In the genomic region with DNA sequence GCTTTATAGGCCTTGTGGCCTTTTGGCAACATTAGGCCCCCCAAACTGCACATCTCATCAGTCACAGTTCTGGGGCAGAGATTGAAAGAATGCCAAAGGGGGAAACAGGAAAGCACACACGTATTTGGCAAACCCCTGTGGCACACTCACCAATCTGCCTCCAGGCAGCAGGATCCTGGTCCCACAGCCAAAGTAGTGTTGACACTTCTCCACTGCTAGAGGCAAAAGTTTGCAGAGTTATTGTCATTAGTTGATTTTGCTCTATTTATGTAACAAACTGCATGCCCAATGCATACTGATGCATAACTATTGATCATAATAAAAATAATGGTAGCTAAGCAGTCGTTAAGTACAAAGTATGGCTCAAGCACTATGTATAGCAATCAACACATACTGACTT, we compare ENCODE assay signal across 23 cellular contexts.
"Had no signal": no experiment of that assay in that cellular context is flagged by ENCODE, and none has a peak within 500 bp of the region (broad histone marks: within the 10 kb centered on the region; RNA-seq: fewer than 3 reads in every experiment).

No MANE protein-coding gene starts in this region.

- H3K9me3 ChIP-seq: esophagus muscularis mucosa, gastrocnemius medialis, left lung had no signal

- H3K36me3 ChIP-seq: gastrocnemius medialis, heart right ventricle, left lung, lower lobe of right lung had no signal

- ATAC-seq: foreskin keratinocyte; gastrocnemius medialis; heart right ventricle; left cardiac atrium; left lung; left ventricle myocardium superior; lower lobe of right lung; naive thymus-derived CD4-positive, alpha-beta T cell had no signal

- H3K4me1 ChIP-seq: esophagus muscularis mucosa, foreskin keratinocyte, heart right ventricle, left lung, lower lobe of right lung had no signal

- H3K27ac ChIP-seq: coronary artery, dorsolateral prefrontal cortex, esophagus muscularis mucosa, foreskin keratinocyte, gastrocnemius medialis, heart right ventricle, left lung, lower lobe of right lung had no signal

- DNase-seq: dermis blood vessel endothelial cell; dorsolateral prefrontal cortex; effector CD4-positive, alpha-beta T cell; effector memory CD4-positive, alpha-beta T cell; foreskin keratinocyte; gastrocnemius medialis; glutamatergic neuron; head of caudate nucleus; heart right ventricle; hippocampal formation; left cardiac atrium; left lung; left ventricle myocardium superior; lower lobe of right lung; mesendoderm; midbrain; naive thymus-derived CD4-positive, alpha-beta T cell had no signal

- H3K27me3 ChIP-seq: dorsolateral prefrontal cortex, esophagus muscularis mucosa, foreskin keratinocyte, gastrocnemius medialis, heart right ventricle, left lung had no signal

- H3K4me3 ChIP-seq: coronary artery, dorsolateral prefrontal cortex, esophagus muscularis mucosa, gastrocnemius medialis, heart right ventricle, left lung, lower lobe of right lung had no signal

- FAIRE-seq: colon, endothelial cell of umbilical vein, islet of Langerhans, keratinocyte had no signal
